ENCODE assay signal across 8 cellular contexts in the genomic region with DNA sequence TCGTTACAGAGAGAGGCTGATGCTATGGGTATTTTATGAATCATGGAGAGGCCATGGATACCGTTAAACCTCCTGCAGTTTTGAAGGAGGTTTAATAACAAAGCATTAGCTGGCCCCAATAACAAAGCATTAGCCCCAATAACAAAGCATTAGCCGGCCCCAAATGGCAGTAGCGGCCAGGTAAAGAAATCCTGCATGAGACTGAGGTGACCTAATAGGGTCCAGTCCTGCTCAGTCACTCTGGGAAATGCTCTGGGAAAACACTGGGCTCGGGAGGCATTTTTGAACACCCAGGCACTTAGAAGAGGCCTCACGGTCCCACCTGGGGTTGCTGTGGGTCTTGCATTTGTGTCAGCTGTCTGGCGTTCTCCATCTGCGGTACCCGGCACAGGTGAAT. TPM values are rescaled to one million over a fixed set of nuclear protein-coding genes. Genes with fewer than 3 reads are reported as not detected.
A peak's percentile ranks its signal among the peaks of the same experiment; 100 is the strongest.
DNase-seq lines count a peak whose midpoint lies in the region; ATAC-seq and TF ChIP-seq lines count a peak whose summit lies in the region.

No MANE protein-coding gene starts in this region.

- WGBS in heart left ventricle, 4 donors, result 67 to 71% (median 69%) methylated on average over 9 of the region's 9 CpGs
- WGBS in mesodermal cell (ENCODE audit: insufficient coverage in 2 of 2), 2 experiments, result 81 to 88% methylated on average over 7 to 8 of the region's 9 CpGs

- H3K36me3 ChIP-seq in heart left ventricle (no peaks in the 10 kb centered on the region), breast epithelium (no peaks in the 10 kb centered on the region), mesodermal cell (ENCODE audit: control insufficient read depth, insufficient read depth, low read length) (no peaks in the 10 kb centered on the region)

- TF ChIP-seq CTCF in heart left ventricle (IDR thresholded peaks at IDR 0.05) (no peak), breast epithelium (IDR thresholded peaks at IDR 0.05) (no peak), type B pancreatic cell (conservative IDR thresholded peaks at IDR 0.05) (no peak)

- no peaks in the 10 kb centered on the region for H3K9me3 Mint-ChIP-seq in type B pancreatic cell

- H3K27me3 ChIP-seq in heart left ventricle (no peaks in the 10 kb centered on the region), breast epithelium (no peaks in the 10 kb centered on the region)

- no peak for ATAC-seq in heart left ventricle
- ATAC-seq in Right ventricle myocardium inferior, result no peak
- no peak for ATAC-seq in HG02623 (IDR thresholded peaks at IDR 0.05; ENCODE audit: unreplicated experiment)

- peaks cover 30% of the 10 kb centered on the region for H3K27me3 Mint-ChIP-seq in type B pancreatic cell

- intact Hi-C loops in heart left ventricle (cut with DNase I) (loop anchor here in 3 of 10 donors (1.0 to 5.0 kb wide), 2 partner anchors 52 to 56 kb away; no protein-coding TSS in a partner anchor), Right ventricle myocardium inferior (cut with DNase I) (loop anchor here (5.0 kb wide), 1 partner anchor 56 kb away; no protein-coding TSS in a partner anchor), breast epithelium (cut with DNase I; ENCODE audit: low total_unique reads) (no loop called here)

- H3K36me3 Mint-ChIP-seq in type B pancreatic cell, result no peaks in the 10 kb centered on the region

- H3K27ac Mint-ChIP-seq in type B pancreatic cell, result no peak overlapping the region

- H3K9me3 ChIP-seq in heart left ventricle (no peaks in the 10 kb centered on the region), breast epithelium (no peaks in the 10 kb centered on the region), mesodermal cell (ENCODE audit: control insufficient read depth, low read length) (no peaks in the 10 kb centered on the region)

- peaks cover 16% of the 10 kb centered on the region for H3K4me1 Mint-ChIP-seq in type B pancreatic cell (ENCODE audit: unreplicated experiment)

- peak overlapping the region in 11 of 12 donors; percentile 65 to 94 (median 73) for H3K4me3 ChIP-seq in heart left ventricle
- peak overlapping the region; percentile 81 to 97 (median 83) for H3K4me3 ChIP-seq in breast epithelium
- H3K4me3 ChIP-seq in mesodermal cell (ENCODE audit: extremely low read depth, insufficient read depth, low read length, poor library complexity, severe bottlenecking), result peak overlapping the region; percentile 68

- no peak for DNase-seq in heart left ventricle
- DNase-seq in Right ventricle myocardium inferior (ENCODE audit: missing footprints), result no peak
- DNase-seq in breast epithelium (ENCODE audit: low spot score in 2 of 2), result no peak
- no peak for DNase-seq in type B pancreatic cell (ENCODE audit: extremely low spot score, unreplicated experiment)
- no peak for DNase-seq in 8988T
- no peak for DNase-seq in GM03348 (ENCODE audit: low spot score)

- H3K27ac ChIP-seq in heart left ventricle, result peak overlapping the region; percentile 80 to 95 (median 87)
- peak overlapping the region; percentile 84 to 91 for H3K27ac ChIP-seq in breast epithelium
- no peak overlapping the region for H3K27ac ChIP-seq in mesodermal cell (ENCODE audit: low read depth, low read length, severe bottlenecking)

- TF ChIP-seq POLR2A in heart left ventricle (IDR thresholded peaks at IDR 0.05) (no peak), breast epithelium (IDR thresholded peaks at IDR 0.05) (no peak)

- H3K4me3 Mint-ChIP-seq in type B pancreatic cell, result peak overlapping the region; percentile 78

- H3K4me1 ChIP-seq in heart left ventricle (peaks cover 0 to 66% (median 25%) of the 10 kb centered on the region in 12 donors), breast epithelium (peaks cover 0 to 10% of the 10 kb centered on the region in 2 donors), mesodermal cell (ENCODE audit: control insufficient read depth, insufficient read depth, low read length, poor library complexity, severe bottlenecking) (peaks cover 23% of the 10 kb centered on the region)

RNA-seq across cellular contexts. Expression of a gene that starts 0.8 kb away (rescaled TPM):
- 10 to 100 TPM in 8 of 9 donors, 1 to 10 TPM in 1; 9.7 to 37.0 (median 14.6) TPM for total RNA-seq in heart left ventricle
- polyA plus RNA-seq in heart left ventricle, result 1 to 10 TPM; 8.6 to 8.7 TPM
- 13.0 TPM for total RNA-seq in Right ventricle myocardium inferior
- total RNA-seq in breast epithelium, result 10 to 100 TPM; 10.7 to 19.7 (median 12.1) TPM
- polyA plus RNA-seq in mesodermal cell (2013, experiment 1 of 2), result 11.1 TPM
- polyA plus RNA-seq in mesodermal cell (2013, experiment 2 of 2), result 9.1 TPM
- total RNA-seq in type B pancreatic cell (ENCODE audit: low replicate concordance), result 11.3 and 12.9 TPM in 2 replicates
